8 cellular contexts compared by ENCODE assay signal in genomic region chr7:151010307-151011096, GRCh38. TPM values are rescaled to one million over a fixed set of nuclear protein-coding genes. Genes with fewer than 3 reads are reported as not detected.
DNase-seq lines count a peak whose midpoint lies in the region; ATAC-seq, FAIRE-seq and TF ChIP-seq lines count a peak whose summit lies in the region.

No MANE protein-coding gene starts in this region.

- ATAC-seq in GM18868 (IDR thresholded peaks at IDR 0.05; ENCODE audit: unreplicated experiment): no peak

- H2BK120ac ChIP-seq in mesendoderm (ENCODE audit: low read depth, low read length): no peak overlapping the region

- no peaks in the 10 kb centered on the region for H3K27me3 ChIP-seq in mesendoderm (ENCODE audit: insufficient read depth, low read length, poor library complexity)
- no peaks in the 10 kb centered on the region for H3K27me3 ChIP-seq in transverse colon

- peak overlapping the region; percentile 89 for H3K56ac ChIP-seq in mesendoderm (ENCODE audit: low read length)

- intact Hi-C loops in transverse colon (cut with DNase I; ENCODE audit: low total_unique reads): no loop called here

- TF ChIP-seq POLR2A in transverse colon (IDR thresholded peaks at IDR 0.05): no peak

- peak overlapping the region; percentile 58 for H4K8ac ChIP-seq in mesendoderm (ENCODE audit: low read depth, low read length)

- no peak for FAIRE-seq in HTR-8/SVneo (lab: Jason Lieb, UNC)

- no peaks in the 10 kb centered on the region for H3K9me3 ChIP-seq in transverse colon

- H3K4me1 Mint-ChIP-seq in IgD-negative memory B cell: peaks cover 18 to 28% (median 26%) of the 10 kb centered on the region in 3 donors
- peaks cover 61% of the 10 kb centered on the region for H3K4me1 Mint-ChIP-seq in activated naive CD8-positive, alpha-beta T cell (ENCODE audit: low read depth)

- WGBS in mesendoderm (ENCODE audit: extremely low coverage, insufficient coverage, low lambda C conversion rate): no CpG with 5 or more reads among the region's 18 CpGs
- 39% methylated on average over 14 of the region's 18 CpGs; no CpG with 5 or more reads in 1 of the 2 donors for WGBS in transverse colon (ENCODE audit: low coverage in 1 of 2), 2 donors

- H3K27ac Mint-ChIP-seq in IgD-negative memory B cell: peak overlapping the region; percentile 53 to 95 (median 84)
- H3K27ac Mint-ChIP-seq in activated naive CD8-positive, alpha-beta T cell: peak overlapping the region; percentile 82

- H3K27ac ChIP-seq in mesendoderm (ENCODE audit: low read depth, low read length) (no peak overlapping the region), transverse colon (no peak overlapping the region)

- no peaks in the 10 kb centered on the region for H3K79me1 ChIP-seq in mesendoderm (ENCODE audit: low read length)

- H3K36me3 Mint-ChIP-seq in IgD-negative memory B cell: peaks cover 3% of the 10 kb centered on the region
- H3K36me3 Mint-ChIP-seq in activated naive CD8-positive, alpha-beta T cell: no peaks in the 10 kb centered on the region

- peaks cover 13% of the 10 kb centered on the region for H3K27me3 Mint-ChIP-seq in IgD-negative memory B cell
- H3K27me3 Mint-ChIP-seq in activated naive CD8-positive, alpha-beta T cell: no peaks in the 10 kb centered on the region

- H3K36me3 ChIP-seq in mesendoderm (ENCODE audit: control insufficient read depth, insufficient read depth, low read length) (no peaks in the 10 kb centered on the region), transverse colon (no peaks in the 10 kb centered on the region)

- peaks cover 17% of the 10 kb centered on the region for H3K4me1 ChIP-seq in mesendoderm (ENCODE audit: control insufficient read depth, low read depth, low read length)
- peaks cover 18 to 37% (median 20%) of the 10 kb centered on the region in 4 donors for H3K4me1 ChIP-seq in transverse colon

- peak overlapping the region in 3 of 4 donors; percentile 6 to 58 (median 9) for H3K4me3 Mint-ChIP-seq in IgD-negative memory B cell
- H3K4me3 Mint-ChIP-seq in activated naive CD8-positive, alpha-beta T cell: peak overlapping the region; percentile 25

- H3K4me3 ChIP-seq in mesendoderm (ENCODE audit: low read length) (no peak overlapping the region), transverse colon (no peak overlapping the region)

- peak overlapping the region; percentile 52 for H3K18ac ChIP-seq in mesendoderm (ENCODE audit: low read length)

- peak; percentile 69 for DNase-seq in CD1c-positive myeloid dendritic cell (ENCODE audit: extremely low spot score)
- peak; percentile 85 for DNase-seq in mesendoderm
- DNase-seq in transverse colon: no peak
- no peak for DNase-seq in HTR-8/SVneo (ENCODE audit: insufficient read length, low spot score)
- DNase-seq in NCI-H510A (lab: John Stamatoyannopoulos, UW): no peak

- in situ Hi-C loops in transverse colon (cut with MboI; ENCODE audit: low pct_ligation_motif_present in 1 of 4, low pct_unique_long_range_greater_than_20kb in 1 of 4, low sequenced_read_pairs in 3 of 4): no loop called here

- H2BK15ac ChIP-seq in mesendoderm (replicated peaks; ENCODE audit: low read depth): no peak overlapping the region

- H3K23ac ChIP-seq in mesendoderm (ENCODE audit: low read length): no peak overlapping the region

- TF ChIP-seq CTCF in transverse colon (IDR thresholded peaks at IDR 0.05): no peak

- H3K9me3 Mint-ChIP-seq in IgD-negative memory B cell: peaks cover 0 to 1% (median 1%) of the 10 kb centered on the region in 3 donors
- no peaks in the 10 kb centered on the region for H3K9me3 Mint-ChIP-seq in activated naive CD8-positive, alpha-beta T cell (ENCODE audit: low read depth)

- no peak for TF ChIP-seq EP300 in transverse colon (IDR thresholded peaks at IDR 0.05; ENCODE audit: low read depth)

- peak overlapping the region; percentile 40 for H2AK5ac ChIP-seq in mesendoderm (ENCODE audit: low read length)

- H3K9ac ChIP-seq in mesendoderm (ENCODE audit: low read length): peak overlapping the region; percentile 68

- H2BK5ac ChIP-seq in mesendoderm (ENCODE audit: low read length): peak overlapping the region; percentile 78

- H3K4me2 ChIP-seq in mesendoderm (ENCODE audit: low read length): peak overlapping the region; percentile 17

- H3K4ac ChIP-seq in mesendoderm (ENCODE audit: low read depth, low read length): peak overlapping the region; percentile 25

- no peaks in the 10 kb centered on the region for H3K79me2 ChIP-seq in mesendoderm (ENCODE audit: control insufficient read depth, insufficient read depth, low read length)

- H4K5ac ChIP-seq in mesendoderm (ENCODE audit: low read length): no peak overlapping the region

RNA-seq across cellular contexts. Expression of gene ATG9B, which starts 13.8 kb away (rescaled TPM):
- 11.2 TPM for polyA plus RNA-seq in IgD-negative memory B cell
- 1.1 TPM for polyA plus RNA-seq in mesendoderm (2013, experiment 1 of 2)
- 0.53 TPM for polyA plus RNA-seq in mesendoderm (2013, experiment 2 of 2)
- total RNA-seq in transverse colon: 1 to 10 TPM in 1 of 4 donors, not detected in 3; 1.1 TPM

RNA-seq across cellular contexts. Expression of gene ABCB8, which starts 17.7 kb away (rescaled TPM):
- polyA plus RNA-seq in IgD-negative memory B cell: 21.6 TPM
- polyA plus RNA-seq in mesendoderm (2013, experiment 1 of 2): 7.0 TPM
- polyA plus RNA-seq in mesendoderm (2013, experiment 2 of 2): 6.8 TPM
- total RNA-seq in transverse colon: 10 to 100 TPM; 33.3 to 76.4 (median 51.4) TPM

RNA-seq across cellular contexts. Expression of gene NOS3, which starts 19.7 kb away (rescaled TPM):
- polyA plus RNA-seq in IgD-negative memory B cell: 2.0 TPM
- polyA plus RNA-seq in mesendoderm (2013, experiment 1 of 2): 2.6 TPM
- 2.6 TPM for polyA plus RNA-seq in mesendoderm (2013, experiment 2 of 2)
- 10 to 100 TPM in 2 of 4 donors, 1 to 10 TPM in 2; 2.5 to 34.2 (median 7.0) TPM for total RNA-seq in transverse colon

RNA-seq across cellular contexts. Expression of gene KCNH2, which starts 32.4 kb away (rescaled TPM):
- polyA plus RNA-seq in IgD-negative memory B cell: 2.5 TPM
- 0.93 TPM for polyA plus RNA-seq in mesendoderm (2013, experiment 1 of 2)
- polyA plus RNA-seq in mesendoderm (2013, experiment 2 of 2): 0.73 TPM
- total RNA-seq in transverse colon: 10 to 100 TPM in 3 of 4 donors, 1 to 10 TPM in 1; 9.5 to 39.0 (median 19.3) TPM

RNA-seq across cellular contexts. Expression of gene ASIC3, which starts 37.8 kb away (rescaled TPM):
- not detected for polyA plus RNA-seq in IgD-negative memory B cell
- polyA plus RNA-seq in mesendoderm (2013, experiment 1 of 2): 0.27 TPM
- polyA plus RNA-seq in mesendoderm (2013, experiment 2 of 2): 0.31 TPM
- 1 to 10 TPM; 2.6 to 4.3 (median 3.1) TPM for total RNA-seq in transverse colon

Comparison
In these comparisons a context has a peak if more than half of its experiments do, and no peak if none do; other contexts are left out.
1. DNase-seq: peak in CD1c-positive myeloid dendritic cell (single experiment) and mesendoderm (single experiment); none in transverse colon (single experiment), HTR-8/SVneo (single experiment) and NCI-H510A (single experiment).